1 cellular context compared by ENCODE assay signal in the genomic region with DNA sequence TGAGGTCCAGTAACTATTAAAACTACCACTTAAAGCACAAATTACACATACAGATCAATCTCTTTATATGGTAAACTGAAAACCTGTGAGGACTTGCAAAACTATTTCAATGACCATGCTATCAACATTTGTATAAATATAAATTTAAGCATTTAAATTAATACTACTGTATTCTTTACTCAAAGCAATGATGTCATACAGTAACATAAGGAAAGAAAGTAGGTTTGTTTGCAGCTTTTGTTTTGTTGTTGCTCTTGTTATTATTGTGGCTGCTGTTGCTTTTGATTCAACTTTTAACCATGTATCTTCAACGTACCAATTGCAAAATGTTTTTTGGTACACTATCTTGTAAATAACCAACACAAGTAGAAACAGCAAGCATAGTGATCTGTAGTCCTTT.
A peak's percentile ranks its signal among the peaks of the same experiment; 100 is the strongest.
TF ChIP-seq lines count a peak whose summit lies in the region.

No MANE protein-coding gene starts in this region.

TF ChIP-seq in HepG2, 621 proteins besides CTCF, POLR2A, EP300 and RAD21:
- TF ChIP-seq ATF7 (IDR thresholded peaks at IDR 0.05) (peak; percentile 50; the same call in 1 of the 2 replicates), ATF7 (CRISPR knock-in tag; IDR thresholded peaks at IDR 0.05) (no peak), ZNF350 (CRISPR knock-in tag; IDR thresholded peaks at IDR 0.05; ENCODE audit: borderline replicate concordance, low read depth) (no peak), PPARG (CRISPR knock-in tag; conservative IDR thresholded peaks at IDR 0.05) (no peak), ZSCAN22 (CRISPR knock-in tag; IDR thresholded peaks at IDR 0.05) (no peak)
TF ChIP-seq in HepG2: peak in this region for 1.
